ENCODE assay signal across 1 cellular context in the genomic region with DNA sequence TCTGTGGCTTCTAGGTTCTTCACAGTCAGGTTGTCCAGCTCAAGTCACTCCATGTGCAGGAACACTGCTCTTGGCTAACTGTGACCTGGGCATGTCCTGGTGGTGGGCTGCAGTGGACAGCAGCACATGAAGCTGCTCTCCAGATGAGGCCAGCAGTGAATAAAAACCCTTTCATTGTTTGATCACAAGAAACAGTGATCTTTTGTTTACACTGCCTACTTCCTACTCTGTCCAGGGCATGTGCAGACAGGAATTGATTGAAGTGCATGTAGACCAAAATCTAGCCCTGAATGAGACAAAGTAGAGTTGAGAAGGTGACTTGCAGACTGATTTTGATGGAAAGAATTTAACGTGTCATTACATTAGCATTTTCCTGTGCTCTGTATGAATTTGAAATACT.
TF ChIP-seq lines count a peak whose summit lies in the region.

No MANE protein-coding gene starts in this region.

TF ChIP-seq in HepG2, 621 proteins besides CTCF, POLR2A, EP300 and RAD21 (continued from another document and continues in another):
- TF ChIP-seq, protein P1, sequence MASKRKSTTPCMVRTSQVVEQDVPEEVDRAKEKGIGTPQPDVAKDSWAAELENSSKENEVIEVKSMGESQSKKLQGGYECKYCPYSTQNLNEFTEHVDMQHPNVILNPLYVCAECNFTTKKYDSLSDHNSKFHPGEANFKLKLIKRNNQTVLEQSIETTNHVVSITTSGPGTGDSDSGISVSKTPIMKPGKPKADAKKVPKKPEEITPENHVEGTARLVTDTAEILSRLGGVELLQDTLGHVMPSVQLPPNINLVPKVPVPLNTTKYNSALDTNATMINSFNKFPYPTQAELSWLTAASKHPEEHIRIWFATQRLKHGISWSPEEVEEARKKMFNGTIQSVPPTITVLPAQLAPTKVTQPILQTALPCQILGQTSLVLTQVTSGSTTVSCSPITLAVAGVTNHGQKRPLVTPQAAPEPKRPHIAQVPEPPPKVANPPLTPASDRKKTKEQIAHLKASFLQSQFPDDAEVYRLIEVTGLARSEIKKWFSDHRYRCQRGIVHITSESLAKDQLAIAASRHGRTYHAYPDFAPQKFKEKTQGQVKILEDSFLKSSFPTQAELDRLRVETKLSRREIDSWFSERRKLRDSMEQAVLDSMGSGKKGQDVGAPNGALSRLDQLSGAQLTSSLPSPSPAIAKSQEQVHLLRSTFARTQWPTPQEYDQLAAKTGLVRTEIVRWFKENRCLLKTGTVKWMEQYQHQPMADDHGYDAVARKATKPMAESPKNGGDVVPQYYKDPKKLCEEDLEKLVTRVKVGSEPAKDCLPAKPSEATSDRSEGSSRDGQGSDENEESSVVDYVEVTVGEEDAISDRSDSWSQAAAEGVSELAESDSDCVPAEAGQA (IDR thresholded peaks at IDR 0.05; ENCODE audit: low read depth) = no peak
- TF ChIP-seq, protein P1 (CRISPR knock-in tag; IDR thresholded peaks at IDR 0.05; ENCODE audit: borderline replicate concordance) = no peak
- no peak for TF ChIP-seq MLLT10 (CRISPR knock-in tag; IDR thresholded peaks at IDR 0.05)
- no peak for TF ChIP-seq REL (CRISPR knock-in tag; conservative IDR thresholded peaks at IDR 0.05)
- no peak for TF ChIP-seq TCF12 (IDR thresholded peaks at IDR 0.05)
- TF ChIP-seq TCF12 (CRISPR knock-in tag; IDR thresholded peaks at IDR 0.05) = no peak
- no peak for TF ChIP-seq MATR3 (CRISPR knock-in tag; IDR thresholded peaks at IDR 0.05)
- TF ChIP-seq NAIF1 (CRISPR knock-in tag; IDR thresholded peaks at IDR 0.05; ENCODE audit: borderline replicate concordance) = no peak
- TF ChIP-seq, protein P2, sequence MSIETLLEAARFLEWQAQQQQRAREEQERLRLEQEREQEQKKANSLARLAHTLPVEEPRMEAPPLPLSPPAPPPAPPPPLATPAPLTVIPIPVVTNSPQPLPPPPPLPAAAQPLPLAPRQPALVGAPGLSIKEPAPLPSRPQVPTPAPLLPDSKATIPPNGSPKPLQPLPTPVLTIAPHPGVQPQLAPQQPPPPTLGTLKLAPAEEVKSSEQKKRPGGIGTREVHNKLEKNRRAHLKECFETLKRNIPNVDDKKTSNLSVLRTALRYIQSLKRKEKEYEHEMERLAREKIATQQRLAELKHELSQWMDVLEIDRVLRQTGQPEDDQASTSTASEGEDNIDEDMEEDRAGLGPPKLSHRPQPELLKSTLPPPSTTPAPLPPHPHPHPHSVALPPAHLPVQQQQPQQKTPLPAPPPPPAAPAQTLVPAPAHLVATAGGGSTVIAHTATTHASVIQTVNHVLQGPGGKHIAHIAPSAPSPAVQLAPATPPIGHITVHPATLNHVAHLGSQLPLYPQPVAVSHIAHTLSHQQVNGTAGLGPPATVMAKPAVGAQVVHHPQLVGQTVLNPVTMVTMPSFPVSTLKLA (IDR thresholded peaks at IDR 0.05) = peak; percentile 18; the same call in 1 of the 2 replicates
- TF ChIP-seq, protein P3, sequence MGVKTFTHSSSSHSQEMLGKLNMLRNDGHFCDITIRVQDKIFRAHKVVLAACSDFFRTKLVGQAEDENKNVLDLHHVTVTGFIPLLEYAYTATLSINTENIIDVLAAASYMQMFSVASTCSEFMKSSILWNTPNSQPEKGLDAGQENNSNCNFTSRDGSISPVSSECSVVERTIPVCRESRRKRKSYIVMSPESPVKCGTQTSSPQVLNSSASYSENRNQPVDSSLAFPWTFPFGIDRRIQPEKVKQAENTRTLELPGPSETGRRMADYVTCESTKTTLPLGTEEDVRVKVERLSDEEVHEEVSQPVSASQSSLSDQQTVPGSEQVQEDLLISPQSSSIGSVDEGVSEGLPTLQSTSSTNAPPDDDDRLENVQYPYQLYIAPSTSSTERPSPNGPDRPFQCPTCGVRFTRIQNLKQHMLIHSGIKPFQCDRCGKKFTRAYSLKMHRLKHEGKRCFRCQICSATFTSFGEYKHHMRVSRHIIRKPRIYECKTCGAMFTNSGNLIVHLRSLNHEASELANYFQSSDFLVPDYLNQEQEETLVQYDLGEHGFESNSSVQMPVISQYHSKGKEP (CRISPR knock-in tag; IDR thresholded peaks at IDR 0.05) = no peak
- TF ChIP-seq ZNF816 (CRISPR knock-in tag; IDR thresholded peaks at IDR 0.05; ENCODE audit: borderline replicate concordance) = no peak
- TF ChIP-seq CREM (IDR thresholded peaks at IDR 0.05) = no peak
- no peak for TF ChIP-seq CREM (CRISPR knock-in tag; IDR thresholded peaks at IDR 0.05)
- TF ChIP-seq, protein P4, sequence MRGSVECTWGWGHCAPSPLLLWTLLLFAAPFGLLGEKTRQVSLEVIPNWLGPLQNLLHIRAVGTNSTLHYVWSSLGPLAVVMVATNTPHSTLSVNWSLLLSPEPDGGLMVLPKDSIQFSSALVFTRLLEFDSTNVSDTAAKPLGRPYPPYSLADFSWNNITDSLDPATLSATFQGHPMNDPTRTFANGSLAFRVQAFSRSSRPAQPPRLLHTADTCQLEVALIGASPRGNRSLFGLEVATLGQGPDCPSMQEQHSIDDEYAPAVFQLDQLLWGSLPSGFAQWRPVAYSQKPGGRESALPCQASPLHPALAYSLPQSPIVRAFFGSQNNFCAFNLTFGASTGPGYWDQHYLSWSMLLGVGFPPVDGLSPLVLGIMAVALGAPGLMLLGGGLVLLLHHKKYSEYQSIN (CRISPR knock-in tag; IDR thresholded peaks at IDR 0.05; ENCODE audit: borderline replicate concordance) = no peak
- no peak for TF ChIP-seq NFATC3 (CRISPR knock-in tag; IDR thresholded peaks at IDR 0.05)
- no peak for TF ChIP-seq XBP1 (CRISPR knock-in tag; IDR thresholded peaks at IDR 0.05)
- no peak for TF ChIP-seq ZNF432 (CRISPR knock-in tag; IDR thresholded peaks at IDR 0.05; ENCODE audit: borderline replicate concordance)
- no peak for TF ChIP-seq ZNF17 (CRISPR knock-in tag; IDR thresholded peaks at IDR 0.05)
- TF ChIP-seq, protein P5, sequence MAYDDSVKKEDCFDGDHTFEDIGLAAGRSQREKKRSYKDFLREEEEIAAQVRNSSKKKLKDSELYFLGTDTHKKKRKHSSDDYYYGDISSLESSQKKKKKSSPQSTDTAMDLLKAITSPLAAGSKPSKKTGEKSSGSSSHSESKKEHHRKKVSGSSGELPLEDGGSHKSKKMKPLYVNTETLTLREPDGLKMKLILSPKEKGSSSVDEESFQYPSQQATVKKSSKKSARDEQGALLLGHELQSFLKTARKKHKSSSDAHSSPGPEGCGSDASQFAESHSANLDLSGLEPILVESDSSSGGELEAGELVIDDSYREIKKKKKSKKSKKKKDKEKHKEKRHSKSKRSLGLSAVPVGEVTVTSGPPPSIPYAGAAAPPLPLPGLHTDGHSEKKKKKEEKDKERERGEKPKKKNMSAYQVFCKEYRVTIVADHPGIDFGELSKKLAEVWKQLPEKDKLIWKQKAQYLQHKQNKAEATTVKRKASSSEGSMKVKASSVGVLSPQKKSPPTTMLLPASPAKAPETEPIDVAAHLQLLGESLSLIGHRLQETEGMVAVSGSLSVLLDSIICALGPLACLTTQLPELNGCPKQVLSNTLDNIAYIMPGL (CRISPR knock-in tag; IDR thresholded peaks at IDR 0.05; ENCODE audit: borderline replicate concordance in 1 of 2, low read depth in 1 of 2) = 0 out of 4 replicates have a peak, but pooled peaks of 1 of the 2 experiments have one; percentile 19
- no peak for TF ChIP-seq ZNF605 (CRISPR knock-in tag; IDR thresholded peaks at IDR 0.05)
- TF ChIP-seq, protein P6, sequence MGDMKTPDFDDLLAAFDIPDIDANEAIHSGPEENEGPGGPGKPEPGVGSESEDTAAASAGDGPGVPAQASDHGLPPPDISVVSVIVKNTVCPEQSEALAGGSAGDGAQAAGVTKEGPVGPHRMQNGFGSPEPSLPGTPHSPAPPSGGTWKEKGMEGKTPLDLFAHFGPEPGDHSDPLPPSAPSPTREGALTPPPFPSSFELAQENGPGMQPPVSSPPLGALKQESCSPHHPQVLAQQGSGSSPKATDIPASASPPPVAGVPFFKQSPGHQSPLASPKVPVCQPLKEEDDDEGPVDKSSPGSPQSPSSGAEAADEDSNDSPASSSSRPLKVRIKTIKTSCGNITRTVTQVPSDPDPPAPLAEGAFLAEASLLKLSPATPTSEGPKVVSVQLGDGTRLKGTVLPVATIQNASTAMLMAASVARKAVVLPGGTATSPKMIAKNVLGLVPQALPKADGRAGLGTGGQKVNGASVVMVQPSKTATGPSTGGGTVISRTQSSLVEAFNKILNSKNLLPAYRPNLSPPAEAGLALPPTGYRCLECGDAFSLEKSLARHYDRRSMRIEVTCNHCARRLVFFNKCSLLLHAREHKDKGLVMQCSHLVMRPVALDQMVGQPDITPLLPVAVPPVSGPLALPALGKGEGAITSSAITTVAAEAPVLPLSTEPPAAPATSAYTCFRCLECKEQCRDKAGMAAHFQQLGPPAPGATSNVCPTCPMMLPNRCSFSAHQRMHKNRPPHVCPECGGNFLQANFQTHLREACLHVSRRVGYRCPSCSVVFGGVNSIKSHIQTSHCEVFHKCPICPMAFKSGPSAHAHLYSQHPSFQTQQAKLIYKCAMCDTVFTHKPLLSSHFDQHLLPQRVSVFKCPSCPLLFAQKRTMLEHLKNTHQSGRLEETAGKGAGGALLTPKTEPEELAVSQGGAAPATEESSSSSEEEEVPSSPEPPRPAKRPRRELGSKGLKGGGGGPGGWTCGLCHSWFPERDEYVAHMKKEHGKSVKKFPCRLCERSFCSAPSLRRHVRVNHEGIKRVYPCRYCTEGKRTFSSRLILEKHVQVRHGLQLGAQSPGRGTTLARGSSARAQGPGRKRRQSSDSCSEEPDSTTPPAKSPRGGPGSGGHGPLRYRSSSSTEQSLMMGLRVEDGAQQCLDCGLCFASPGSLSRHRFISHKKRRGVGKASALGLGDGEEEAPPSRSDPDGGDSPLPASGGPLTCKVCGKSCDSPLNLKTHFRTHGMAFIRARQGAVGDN (CRISPR knock-in tag; IDR thresholded peaks at IDR 0.05) = peak; percentile 42; the same call in 1 of the 2 replicates
- TF ChIP-seq RCOR2 (CRISPR knock-in tag; IDR thresholded peaks at IDR 0.05) = no peak
- no peak for TF ChIP-seq BRD4 (CRISPR knock-in tag; IDR thresholded peaks at IDR 0.05)
- no peak for TF ChIP-seq ONECUT2 (CRISPR knock-in tag; IDR thresholded peaks at IDR 0.05)
- peak; percentile 61; the same call in 1 of the 2 replicates for TF ChIP-seq TGIF2 (CRISPR knock-in tag; IDR thresholded peaks at IDR 0.05)
- no peak for TF ChIP-seq ZNF782 (CRISPR knock-in tag; IDR thresholded peaks at IDR 0.05; ENCODE audit: borderline replicate concordance)
- TF ChIP-seq, protein P7, sequence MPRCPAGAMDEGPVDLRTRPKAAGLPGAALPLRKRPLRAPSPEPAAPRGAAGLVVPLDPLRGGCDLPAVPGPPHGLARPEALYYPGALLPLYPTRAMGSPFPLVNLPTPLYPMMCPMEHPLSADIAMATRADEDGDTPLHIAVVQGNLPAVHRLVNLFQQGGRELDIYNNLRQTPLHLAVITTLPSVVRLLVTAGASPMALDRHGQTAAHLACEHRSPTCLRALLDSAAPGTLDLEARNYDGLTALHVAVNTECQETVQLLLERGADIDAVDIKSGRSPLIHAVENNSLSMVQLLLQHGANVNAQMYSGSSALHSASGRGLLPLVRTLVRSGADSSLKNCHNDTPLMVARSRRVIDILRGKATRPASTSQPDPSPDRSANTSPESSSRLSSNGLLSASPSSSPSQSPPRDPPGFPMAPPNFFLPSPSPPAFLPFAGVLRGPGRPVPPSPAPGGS (CRISPR knock-in tag; IDR thresholded peaks at IDR 0.05) = no peak
- TF ChIP-seq MBD4 (IDR thresholded peaks at IDR 0.05; ENCODE audit: borderline replicate concordance, low read length) = no peak
- no peak for TF ChIP-seq ZNF607 (CRISPR knock-in tag; IDR thresholded peaks at IDR 0.05; ENCODE audit: borderline replicate concordance)
- TF ChIP-seq PHF20 (CRISPR knock-in tag; IDR thresholded peaks at IDR 0.05) = no peak
- TF ChIP-seq SKI (IDR thresholded peaks at IDR 0.05; ENCODE audit: partially characterized antibody) = no peak
- TF ChIP-seq HIVEP1 (CRISPR knock-in tag; IDR thresholded peaks at IDR 0.05) = no peak
- no peak for TF ChIP-seq FOXC1 (CRISPR knock-in tag; IDR thresholded peaks at IDR 0.05; ENCODE audit: borderline replicate concordance)
- TF ChIP-seq ZNF441 (CRISPR knock-in tag; IDR thresholded peaks at IDR 0.05; ENCODE audit: borderline replicate concordance) = no peak
- no peak for TF ChIP-seq ZBTB21 (CRISPR knock-in tag; IDR thresholded peaks at IDR 0.05)
- TF ChIP-seq, protein P8, sequence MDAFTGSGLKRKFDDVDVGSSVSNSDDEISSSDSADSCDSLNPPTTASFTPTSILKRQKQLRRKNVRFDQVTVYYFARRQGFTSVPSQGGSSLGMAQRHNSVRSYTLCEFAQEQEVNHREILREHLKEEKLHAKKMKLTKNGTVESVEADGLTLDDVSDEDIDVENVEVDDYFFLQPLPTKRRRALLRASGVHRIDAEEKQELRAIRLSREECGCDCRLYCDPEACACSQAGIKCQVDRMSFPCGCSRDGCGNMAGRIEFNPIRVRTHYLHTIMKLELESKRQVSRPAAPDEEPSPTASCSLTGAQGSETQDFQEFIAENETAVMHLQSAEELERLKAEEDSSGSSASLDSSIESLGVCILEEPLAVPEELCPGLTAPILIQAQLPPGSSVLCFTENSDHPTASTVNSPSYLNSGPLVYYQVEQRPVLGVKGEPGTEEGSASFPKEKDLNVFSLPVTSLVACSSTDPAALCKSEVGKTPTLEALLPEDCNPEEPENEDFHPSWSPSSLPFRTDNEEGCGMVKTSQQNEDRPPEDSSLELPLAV (CRISPR knock-in tag; conservative IDR thresholded peaks at IDR 0.05; ENCODE audit: low read depth) = no peak
- TF ChIP-seq CBX2 (IDR thresholded peaks at IDR 0.05; ENCODE audit: low read depth, low read length) = no peak
- no peak for TF ChIP-seq CBX2 (CRISPR knock-in tag; IDR thresholded peaks at IDR 0.05; ENCODE audit: low read depth)
- peak; percentile 62; the same call in 1 of the 2 replicates for TF ChIP-seq SAP130 (CRISPR knock-in tag; IDR thresholded peaks at IDR 0.05; ENCODE audit: low read depth)
- no peak for TF ChIP-seq EZH2 (conservative IDR thresholded peaks at IDR 0.05; ENCODE audit: low read depth, low read length)
- no peak for TF ChIP-seq KAT2B (IDR thresholded peaks at IDR 0.05; ENCODE audit: borderline replicate concordance, low read depth, low read length)
- no peak for TF ChIP-seq ATF1 (CRISPR knock-in tag; IDR thresholded peaks at IDR 0.05)
- no peak for TF ChIP-seq ZNF879 (CRISPR knock-in tag; IDR thresholded peaks at IDR 0.05)
- TF ChIP-seq, protein P9, sequence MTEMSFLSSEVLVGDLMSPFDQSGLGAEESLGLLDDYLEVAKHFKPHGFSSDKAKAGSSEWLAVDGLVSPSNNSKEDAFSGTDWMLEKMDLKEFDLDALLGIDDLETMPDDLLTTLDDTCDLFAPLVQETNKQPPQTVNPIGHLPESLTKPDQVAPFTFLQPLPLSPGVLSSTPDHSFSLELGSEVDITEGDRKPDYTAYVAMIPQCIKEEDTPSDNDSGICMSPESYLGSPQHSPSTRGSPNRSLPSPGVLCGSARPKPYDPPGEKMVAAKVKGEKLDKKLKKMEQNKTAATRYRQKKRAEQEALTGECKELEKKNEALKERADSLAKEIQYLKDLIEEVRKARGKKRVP (CRISPR knock-in tag; IDR thresholded peaks at IDR 0.05) = no peak
